20 cellular contexts compared by ENCODE assay signal in genomic region chr7:30180718-30181117, GRCh38. TPM values are rescaled to one million over a fixed set of nuclear protein-coding genes. Genes with fewer than 3 reads are reported as not detected.
DNase-seq lines count a peak whose midpoint lies in the region; ATAC-seq and TF ChIP-seq lines count a peak whose summit lies in the region.
"Had no signal": no experiment of that assay in that cellular context is flagged by ENCODE, and none has a peak within 500 bp of the region (broad histone marks: within the 10 kb centered on the region; RNA-seq: fewer than 3 reads in every experiment).

No MANE protein-coding gene starts in this region.

- no peaks in the 10 kb centered on the region for H3K27me3 Mint-ChIP-seq in effector memory CD8-positive, alpha-beta T cell
- H3K27me3 Mint-ChIP-seq: CD4-positive, alpha-beta memory T cell had no signal

- H3K27ac ChIP-seq in esophagus muscularis mucosa (replicated peaks in 1 of 4) (peak overlapping the region; percentile 52 to 76 (median 71)), stomach (peak overlapping the region in 3 of 5 donors; percentile 42 to 78 (median 65))
- H3K27ac ChIP-seq: 22Rv1 had no signal

- peaks cover 20 to 73% (median 53%) of the 10 kb centered on the region in 4 donors for H3K4me1 ChIP-seq in esophagus muscularis mucosa
- H3K4me1 ChIP-seq in stomach, result peaks cover 12 to 79% (median 44%) of the 10 kb centered on the region in 4 donors

- no peaks in the 10 kb centered on the region for H3K9me3 ChIP-seq in esophagus muscularis mucosa
- H3K9me3 ChIP-seq in stomach, result no peaks in the 10 kb centered on the region

- WGBS in esophagus muscularis mucosa, result 87% methylated on average over 2 of the region's 2 CpGs
- 84 to 91% (median 89%) methylated on average over 2 of the region's 2 CpGs for WGBS in stomach, 5 donors

- TF ChIP-seq CTCF in esophagus muscularis mucosa (IDR thresholded peaks at IDR 0.05) (no peak), stomach (IDR thresholded peaks at IDR 0.05) (no peak), omental fat pad (IDR thresholded peaks at IDR 0.05) (no peak)

- DNase-seq in NCI-H1105 treated with DMSO at 0.1 percent for 48 hours (lab: John Stamatoyannopoulos, UW) (peak; percentile 19), NCI-H1105 (lab: John Stamatoyannopoulos, UW) (no peak), esophagus muscularis mucosa (ENCODE audit: extremely low spot score) (no peak), stomach (no peak), retina (no peak), omental fat pad (ENCODE audit: low spot score) (no peak), 8988T (no peak)
- DNase-seq in effector memory CD8-positive, alpha-beta T cell, result no peak
- DNase-seq: CD4-positive, alpha-beta memory T cell; GDM1; HFFc6; IMR-90; Kasumi-1; NCI-H2029; NCI-H2171; NCI-H748 treated with DMSO at 0.1 percent for 48 hours; OCI-M1; RPMI8226; SIG-M5 had no signal

- H3K36me3 ChIP-seq in esophagus muscularis mucosa, result no peaks in the 10 kb centered on the region
- no peaks in the 10 kb centered on the region for H3K36me3 ChIP-seq in stomach

- TF ChIP-seq POLR2A in esophagus muscularis mucosa (IDR thresholded peaks at IDR 0.05; ENCODE audit: low read depth), result no peak
- TF ChIP-seq POLR2A in stomach (IDR thresholded peaks at IDR 0.05), result no peak

- H3K4me3 ChIP-seq in esophagus muscularis mucosa (no peak overlapping the region), stomach (no peak overlapping the region)

- peaks cover 4% of the 10 kb centered on the region for H3K36me3 Mint-ChIP-seq in effector memory CD8-positive, alpha-beta T cell (ENCODE audit: insufficient read depth)
- H3K36me3 Mint-ChIP-seq: CD4-positive, alpha-beta memory T cell had no signal

- no peaks in the 10 kb centered on the region for H3K27me3 ChIP-seq in esophagus muscularis mucosa
- H3K27me3 ChIP-seq in stomach, result no peaks in the 10 kb centered on the region

- no peak for ATAC-seq in effector memory CD8-positive, alpha-beta T cell (replicated peaks)
- no peak for ATAC-seq in omental fat pad (ENCODE audit: low FRiP score)

- intact Hi-C loops in esophagus muscularis mucosa (cut with DNase I) (no loop called here), stomach (cut with DNase I; ENCODE audit: low total_unique reads) (no loop called here)

- H3K4me3 Mint-ChIP-seq in effector memory CD8-positive, alpha-beta T cell, result no peak overlapping the region
- H3K4me3 Mint-ChIP-seq: CD4-positive, alpha-beta memory T cell; HFFc6 had no signal

- H3K4me1 Mint-ChIP-seq in effector memory CD8-positive, alpha-beta T cell (ENCODE audit: low read depth in 2 of 2), result peaks cover 17 to 32% of the 10 kb centered on the region in 2 donors

- TF ChIP-seq EP300 in esophagus muscularis mucosa (IDR thresholded peaks at IDR 0.05) (no peak), stomach (IDR thresholded peaks at IDR 0.05) (no peak)

- H3K9me3 Mint-ChIP-seq in effector memory CD8-positive, alpha-beta T cell, result no peaks in the 10 kb centered on the region
- H3K9me3 Mint-ChIP-seq: HFFc6 had no signal

- no peak overlapping the region for H3K27ac Mint-ChIP-seq in effector memory CD8-positive, alpha-beta T cell
- H3K27ac Mint-ChIP-seq: HFFc6 had no signal

RNA-seq across cellular contexts. Expression of gene MTURN, which starts 45.9 kb away (rescaled TPM):
- total RNA-seq in esophagus muscularis mucosa (100 to 1,000 TPM; 158 to 249 (median 196) TPM), stomach (10 to 100 TPM in 4 of 5 donors, 1 to 10 TPM in 1; 7.8 to 84.8 (median 38.7) TPM), omental fat pad (100 to 1,000 TPM in 3 of 4 donors, 10 to 100 TPM in 1; 94.7 to 179 (median 122) TPM)
- 10 to 100 TPM; 19.5 to 52.7 (median 28.6) TPM for polyA plus RNA-seq in stomach
